In the genomic region with DNA sequence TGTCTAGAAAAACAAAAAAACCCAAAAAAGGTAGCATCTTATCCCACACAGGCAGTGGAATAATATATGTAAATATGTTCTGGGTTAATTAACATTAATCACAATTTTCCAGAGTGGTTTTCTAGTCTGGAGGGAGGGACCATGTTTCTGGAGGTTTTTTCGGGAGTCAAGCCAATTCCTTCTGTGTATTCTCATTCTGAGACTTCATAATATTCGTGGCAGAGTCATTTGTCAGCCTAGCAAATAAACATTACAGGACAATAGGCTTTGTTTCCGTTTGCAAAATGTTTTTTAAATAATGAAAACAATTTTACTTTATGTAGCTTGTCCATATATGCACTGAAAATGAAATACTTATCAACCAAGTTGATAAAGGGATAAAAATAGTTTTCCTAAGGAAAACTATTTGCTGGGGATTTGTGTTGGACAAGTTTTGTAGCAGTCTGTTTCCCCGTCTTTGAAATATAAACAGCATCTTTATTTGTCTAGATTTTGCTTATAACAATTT, we compare ENCODE assay signal across 17 cellular contexts. TPM values are rescaled to one million over a fixed set of nuclear protein-coding genes. Genes with fewer than 3 reads are reported as not detected.
DNase-seq lines count a peak whose midpoint lies in the region; ATAC-seq, FAIRE-seq and TF ChIP-seq lines count a peak whose summit lies in the region.
"Had no signal": no experiment of that assay in that cellular context is flagged by ENCODE, and none has a peak within 500 bp of the region (broad histone marks: within the 10 kb centered on the region; RNA-seq: fewer than 3 reads in every experiment).

No MANE protein-coding gene starts in this region.

- DNase-seq in A549 (ENCODE audit: low read depth in 1 of 2, low spot score in 1 of 2) (no peak), IMR-90 (no peak), esophagus muscularis mucosa (ENCODE audit: extremely low spot score) (no peak), osteoblast (ENCODE audit: insufficient read length, low spot score, missing footprints) (no peak), NCI-H187 (lab: John Stamatoyannopoulos, UW) (no peak), GM20000 (ENCODE audit: low spot score) (no peak)
- DNase-seq: activated CD4-positive, alpha-beta memory T cell treated with anti-CD3 and anti-CD28 coated beads, Interleukin-2, amount 10 ng/mL, durations not matched to agents 7 days and 5 days; effector CD8-positive, alpha-beta T cell; GF-D8; natural killer cell; NCI-H446; right lobe of liver; stimulated activated CD4-positive, alpha-beta T cell treated with anti-CD3 and anti-CD28 coated beads, Interleukin-4, amount 100 ng/mL, for 4 hours had no signal

- dilution Hi-C loops in IMR-90 (cut with HindIII; ENCODE audit: low sequenced_read_pairs, unreplicated experiment), result no loop called here

- H3K56ac ChIP-seq in IMR-90 (ENCODE audit: extremely low read depth, insufficient read depth, low read length), result no peak overlapping the region

- no TSS peak for BruUV-seq in IMR-90 (replicated peaks; lab: Mats Ljungman, UMichigan)

- H4K91ac ChIP-seq in IMR-90 (ENCODE audit: insufficient read depth, low read depth, low read length), result no peak overlapping the region

- H4K5ac ChIP-seq in IMR-90 (ENCODE audit: low read depth, low read length), result no peak overlapping the region

- CTCF ChIA-PET in A549 (lab: Yijun Ruan, JAX), result interaction anchor here (0.7 to 3.9 kb wide), 7 partner anchors 8 to 331 kb away, joined by 3 to 13 read pairs (median 4); no protein-coding TSS in a partner anchor
- CTCF ChIA-PET in IMR-90 (lab: Yijun Ruan, JAX), result interaction anchor here (0.6 kb wide), 1 partner anchor 54 kb away, joined by 3 read pairs; no protein-coding TSS in a partner anchor

- H3K4me1 ChIP-seq in A549, result peaks cover 28% of the 10 kb centered on the region
- H3K4me1 ChIP-seq in IMR-90 (ENCODE audit: control insufficient read depth, insufficient read depth, low read length), result peaks cover 18% of the 10 kb centered on the region
- peaks cover 30 to 75% (median 72%) of the 10 kb centered on the region in 4 donors for H3K4me1 ChIP-seq in esophagus muscularis mucosa
- peaks cover 26% of the 10 kb centered on the region for H3K4me1 ChIP-seq in osteoblast (ENCODE audit: insufficient read depth, low read length)

- no peak overlapping the region for H2BK120ac ChIP-seq in IMR-90 (ENCODE audit: low read depth, low read length)

- TF ChIP-seq CTCF in A549 (IDR thresholded peaks at IDR 0.05), result no peak
- no peak for TF ChIP-seq CTCF in IMR-90 (conservative IDR thresholded peaks at IDR 0.05; ENCODE audit: low read depth, low read length)
- no peak for TF ChIP-seq CTCF in esophagus muscularis mucosa (IDR thresholded peaks at IDR 0.05)
- TF ChIP-seq CTCF in osteoblast (IDR thresholded peaks at IDR 0.05; ENCODE audit: extremely low read depth, low read depth, low read length), result no peak
- no peak for TF ChIP-seq CTCF in GM20000 (IDR thresholded peaks at IDR 0.05; ENCODE audit: extremely low read depth, missing control alignments)

- H3K4me2 ChIP-seq in A549 (peak overlapping the region; percentile 24), IMR-90 (ENCODE audit: low read depth, low read length) (peak overlapping the region; percentile 53; the same call in 1 of the 2 replicates), osteoblast (ENCODE audit: insufficient read depth, low read length) (peak overlapping the region; percentile 51)

- no peak overlapping the region for H3K4ac ChIP-seq in IMR-90 (ENCODE audit: low read depth, low read length)

- no peak overlapping the region for H3K23ac ChIP-seq in IMR-90 (ENCODE audit: low read depth, low read length)

- no peak overlapping the region for H2AK5ac ChIP-seq in IMR-90 (ENCODE audit: low read depth, low read length)

- H2BK5ac ChIP-seq in IMR-90 (ENCODE audit: low read depth, low read length, poor library complexity, severe bottlenecking), result peak overlapping the region; percentile 30

- H2AFZ ChIP-seq in IMR-90 (replicated peaks; ENCODE audit: low read length, poor library complexity) (no peak overlapping the region), osteoblast (ENCODE audit: low read length) (no peak overlapping the region)

- ATAC-seq in A549 (no peak), IMR-90 (ENCODE audit: low read depth) (no peak; the same call in 1 of the 2 replicates), GM21526 (IDR thresholded peaks at IDR 0.05; ENCODE audit: low FRiP score, unreplicated experiment) (no peak), GM21717 (IDR thresholded peaks at IDR 0.05; ENCODE audit: unreplicated experiment) (no peak)
- ATAC-seq: natural killer cell had no signal

- POLR2A ChIA-PET in A549 (lab: Yijun Ruan, JAX) (interaction anchor here (0.7 kb wide), 1 partner anchor 37 kb away, joined by 3 read pairs; no protein-coding TSS in a partner anchor), IMR-90 (lab: Charles Lee; ENCODE audit: unreplicated experiment) (no interaction called here)

- TF ChIP-seq POLR2A in A549 (IDR thresholded peaks at IDR 0.05; ENCODE audit: low read length), result no peak
- no peak for TF ChIP-seq POLR2A in IMR-90 (IDR thresholded peaks at IDR 0.05; ENCODE audit: low read depth, low read length)
- no peak for TF ChIP-seq POLR2A in esophagus muscularis mucosa (IDR thresholded peaks at IDR 0.05; ENCODE audit: low read depth)

- in situ Hi-C loops in IMR-90 (cut with MboI; ENCODE audit: low sequenced_read_pairs), result no loop called here

- peak overlapping the region in 1 of 2 experiments; percentile 26; a peak in 1 of 4 replicates for H4K8ac ChIP-seq in IMR-90 (ENCODE audit: low read depth in 2 of 2, low read length in 2 of 2)

- peaks cover 20% of the 10 kb centered on the region for H3K79me2 ChIP-seq in osteoblast (ENCODE audit: insufficient read depth, low read length)

- no peak for TF ChIP-seq EP300 in A549 (IDR thresholded peaks at IDR 0.05)
- TF ChIP-seq EP300 in esophagus muscularis mucosa (IDR thresholded peaks at IDR 0.05), result no peak

- H3K27ac ChIP-seq in A549 (no peak overlapping the region), IMR-90 (ENCODE audit: insufficient read depth, low read length) (no peak overlapping the region), esophagus muscularis mucosa (replicated peaks in 1 of 4) (peak overlapping the region; percentile 73 to 91 (median 86)), osteoblast (ENCODE audit: low read depth, low read length) (peak overlapping the region; percentile 6)

- peaks cover 2% of the 10 kb centered on the region; the same call in 1 of the 2 replicates for H3K9me1 ChIP-seq in IMR-90 (ENCODE audit: insufficient read depth, low read length)

- H3K9me3 ChIP-seq in A549, result no peaks in the 10 kb centered on the region
- no peaks in the 10 kb centered on the region for H3K9me3 ChIP-seq in IMR-90 (ENCODE audit: control insufficient read depth, insufficient read depth, low read length)
- H3K9me3 ChIP-seq in esophagus muscularis mucosa, result no peaks in the 10 kb centered on the region
- no peaks in the 10 kb centered on the region for H3K9me3 ChIP-seq in osteoblast (ENCODE audit: low read depth, low read length)
- H3K9me3 ChIP-seq: right lobe of liver had no signal

- peaks cover 12 to 18% of the 10 kb centered on the region in 2 experiments for H3K79me1 ChIP-seq in IMR-90 (ENCODE audit: low read depth in 1 of 2, low read length in 2 of 2)

- no peak for TF ChIP-seq RAD21 in A549 (conservative IDR thresholded peaks at IDR 0.05 in 1 of 2, IDR thresholded peaks at IDR 0.05 in 1 of 2)
- TF ChIP-seq RAD21 in IMR-90 (IDR thresholded peaks at IDR 0.05; ENCODE audit: low read length), result no peak

- H3K36me3 ChIP-seq in IMR-90 (ENCODE audit: control insufficient read depth, insufficient read depth, low read length) (no peaks in the 10 kb centered on the region), esophagus muscularis mucosa (no peaks in the 10 kb centered on the region), osteoblast (ENCODE audit: insufficient read depth, low read length) (no peaks in the 10 kb centered on the region)
- H3K36me3 ChIP-seq: right lobe of liver had no signal

- H3K18ac ChIP-seq in IMR-90 (ENCODE audit: low read depth, low read length), result no peak overlapping the region

- H3K27me3 ChIP-seq in IMR-90 (ENCODE audit: control insufficient read depth, insufficient read depth, low read length) (no peaks in the 10 kb centered on the region), esophagus muscularis mucosa (no peaks in the 10 kb centered on the region), osteoblast (ENCODE audit: insufficient read depth, low read length) (no peaks in the 10 kb centered on the region)
- H3K27me3 ChIP-seq: right lobe of liver had no signal

- H3K4me3 ChIP-seq in A549 (no peak overlapping the region), IMR-90 (ENCODE audit: insufficient read depth, low read depth, low read length) (no peak overlapping the region), esophagus muscularis mucosa (peak overlapping the region in 1 of 4 donors; percentile 25), osteoblast (ENCODE audit: insufficient read depth, low read length) (no peak overlapping the region)
- H3K4me3 ChIP-seq: right lobe of liver, SK-N-MC had no signal

- no peak for FAIRE-seq in A549 (lab: Jason Lieb, UNC)
- FAIRE-seq: GM19239 had no signal

- H2BK15ac ChIP-seq in IMR-90 (ENCODE audit: low read depth, low read length), result no peak overlapping the region

- H2BK20ac ChIP-seq in IMR-90 (ENCODE audit: low read depth, low read length), result no peak overlapping the region

- H3K9ac ChIP-seq in IMR-90 (ENCODE audit: low read depth, low read length), result no peak overlapping the region

- H3K14ac ChIP-seq in IMR-90 (replicated peaks; ENCODE audit: low read depth, low read length), result no peak overlapping the region

- WGBS in A549 (ENCODE audit: missing lambda C conversion rate), result 20% methylated on average over 4 of the region's 4 CpGs
- no CpG with 5 or more reads among the region's 4 CpGs for WGBS in IMR-90 (ENCODE audit: extremely low coverage in 2 of 2, insufficient read length in 1 of 2), 2 experiments
- 29% methylated on average over 4 of the region's 4 CpGs for WGBS in esophagus muscularis mucosa

- no peak overlapping the region for H2AK9ac ChIP-seq in IMR-90 (replicated peaks; ENCODE audit: low read depth, low read length, poor library complexity)

- intact Hi-C loops in IMR-90 (cut with micrococcal nuclease), result no loop called here
- intact Hi-C loops in esophagus muscularis mucosa (cut with DNase I), result no loop called here

- peaks cover 6% of the 10 kb centered on the region; the same call in 1 of the 2 replicates for H4K20me1 ChIP-seq in IMR-90 (ENCODE audit: insufficient read depth, low read length)
- H4K20me1 ChIP-seq in osteoblast (ENCODE audit: insufficient read depth, low read length), result no peaks in the 10 kb centered on the region

RNA-seq across cellular contexts. Expression of a gene that starts 26.4 kb away (rescaled TPM):
- polyA plus RNA-seq in A549 (2011; rRNA removed), result 159 and 173 TPM in 2 replicates
- polyA plus RNA-seq in A549 (2012; cell fraction: cytosol; rRNA removed), result 64.4 and 79.5 TPM in 2 replicates
- 63.6 and 65.8 TPM in 2 replicates for polyA plus RNA-seq in A549 (2012; cell fraction: nucleus; rRNA removed)
- 57.4 to 65.0 TPM (median 62.9 TPM) in 3 replicates for polyA plus RNA-seq in A549 (2017; fragmentation: RNase III; extraction: RNeasy Plus Mini Kit Qiagen cat#74134 plus additional on column Dnase treatment)
- polyA minus RNA-seq in A549 (2011; rRNA and poly(A)+ RNA removed), result 246 and 308 TPM in 2 replicates
- total RNA-seq in IMR-90 (2012; rRNA removed), result 88.3 and 101 TPM in 2 replicates
- polyA plus RNA-seq in IMR-90 (2012; rRNA removed), result 132 TPM in 2 replicates
- 80.8 and 87.4 TPM in 2 replicates for polyA plus RNA-seq in IMR-90 (2012; cell fraction: cytosol; rRNA removed)
- 53.6 and 92.5 TPM in 2 replicates for polyA plus RNA-seq in IMR-90 (2012; cell fraction: nucleus; rRNA removed; ENCODE audit: low replicate concordance)
- 100 to 1,000 TPM; 121 to 175 (median 138) TPM for total RNA-seq in esophagus muscularis mucosa
- 167 and 191 TPM in 2 replicates for total RNA-seq in osteoblast

RNA-seq across cellular contexts. Expression of a gene that starts 34.2 kb away (rescaled TPM):
- 27.0 and 31.1 TPM in 2 replicates for polyA plus RNA-seq in A549 (2011; rRNA removed)
- polyA plus RNA-seq in A549 (2012; cell fraction: cytosol; rRNA removed), result 34.3 and 35.9 TPM in 2 replicates
- 16.3 and 17.5 TPM in 2 replicates for polyA plus RNA-seq in A549 (2012; cell fraction: nucleus; rRNA removed)
- 22.6 to 24.1 TPM (median 24.0 TPM) in 3 replicates for polyA plus RNA-seq in A549 (2017; fragmentation: RNase III; extraction: RNeasy Plus Mini Kit Qiagen cat#74134 plus additional on column Dnase treatment)
- polyA minus RNA-seq in A549 (2011; rRNA and poly(A)+ RNA removed), result 17.5 and 21.1 TPM in 2 replicates
- total RNA-seq in IMR-90 (2012; rRNA removed), result 69.4 and 78.3 TPM in 2 replicates
- 89.6 and 91.2 TPM in 2 replicates for polyA plus RNA-seq in IMR-90 (2012; rRNA removed)
- 107 and 152 TPM in 2 replicates for polyA plus RNA-seq in IMR-90 (2012; cell fraction: cytosol; rRNA removed)
- 30.7 and 43.9 TPM in 2 replicates for polyA plus RNA-seq in IMR-90 (2012; cell fraction: nucleus; rRNA removed; ENCODE audit: low replicate concordance)
- 100 to 1,000 TPM; 305 to 398 (median 357) TPM for total RNA-seq in esophagus muscularis mucosa
- total RNA-seq in osteoblast, result 94.6 and 107 TPM in 2 replicates

Comparison
In these comparisons a context has a peak if more than half of its experiments do, and no peak if none do; other contexts are left out.
1. H3K27ac ChIP-seq: peak in esophagus muscularis mucosa (4 of 4) and osteoblast (single experiment); none in A549 (0 of 2) and IMR-90 (single experiment).
2. Peak in every context shown above with its lines, with median percentiles within 50 percentile points of each other: H3K4me2 ChIP-seq.